14 cellular contexts compared by ENCODE assay signal in the genomic region with DNA sequence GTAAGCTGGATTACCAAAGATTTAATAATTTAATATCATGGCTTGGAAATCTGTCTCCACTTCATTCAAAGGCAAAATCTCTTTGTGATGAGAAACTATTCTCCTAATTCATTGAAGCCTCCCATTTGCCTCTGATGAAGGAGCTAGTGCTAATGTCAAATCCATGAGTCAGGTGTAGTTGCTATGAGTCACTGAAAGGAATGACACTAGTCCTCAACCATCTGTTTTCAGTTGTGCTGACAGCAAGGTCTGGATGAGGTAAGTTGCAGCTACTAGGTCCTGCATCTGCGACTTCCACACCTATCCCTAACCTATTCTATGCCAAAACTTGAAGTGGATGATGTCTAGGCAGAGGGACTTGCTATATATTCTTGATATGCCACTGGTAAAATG.
DNase-seq lines count a peak whose midpoint lies in the region; ATAC-seq, FAIRE-seq and TF ChIP-seq lines count a peak whose summit lies in the region.
"Had no signal": no experiment of that assay in that cellular context is flagged by ENCODE, and none has a peak within 500 bp of the region (broad histone marks: within the 10 kb centered on the region; RNA-seq: fewer than 3 reads in every experiment).

No MANE protein-coding gene starts in this region.

- no peaks in the 10 kb centered on the region for H3K36me3 Mint-ChIP-seq in activated CD4-positive, alpha-beta memory T cell treated with anti-CD3 and anti-CD28 coated beads for 36 hours
- H3K36me3 Mint-ChIP-seq: naive B cell had no signal

- intact Hi-C loops in activated CD4-positive, alpha-beta memory T cell treated with anti-CD3 and anti-CD28 coated beads for 36 hours (cut with micrococcal nuclease): no loop called here
- intact Hi-C loops in esophagus squamous epithelium (cut with DNase I): no loop called here

- TF ChIP-seq CTCF in bronchial epithelial cell (IDR thresholded peaks at IDR 0.05; ENCODE audit: insufficient read depth, low read length, severe bottlenecking): no peak
- TF ChIP-seq CTCF in lung (IDR thresholded peaks at IDR 0.05; ENCODE audit: control extremely low read depth, extremely low read depth): no peak
- TF ChIP-seq CTCF in esophagus squamous epithelium (IDR thresholded peaks at IDR 0.05): no peak

- H3K27me3 Mint-ChIP-seq in activated CD4-positive, alpha-beta memory T cell treated with anti-CD3 and anti-CD28 coated beads for 36 hours: peaks cover 9% of the 10 kb centered on the region

- H3K36me3 ChIP-seq in MG63 (no peaks in the 10 kb centered on the region), bronchial epithelial cell (ENCODE audit: control insufficient read depth, insufficient read depth, low read length) (no peaks in the 10 kb centered on the region), lung (ENCODE audit: control insufficient read depth in 2 of 2, insufficient read depth in 2 of 2, low read length in 2 of 2) (no peaks in the 10 kb centered on the region), esophagus squamous epithelium (no peaks in the 10 kb centered on the region)
- H3K36me3 ChIP-seq: uterus had no signal

- TF ChIP-seq POLR2A in esophagus squamous epithelium (IDR thresholded peaks at IDR 0.05): no peak

- H3K4me3 ChIP-seq in MG63 (no peak overlapping the region), bronchial epithelial cell (ENCODE audit: low read depth, low read length) (no peak overlapping the region), lung (no peak overlapping the region), esophagus squamous epithelium (no peak overlapping the region)
- H3K4me3 ChIP-seq: skin epidermis, uterus had no signal

- H3K4me1 Mint-ChIP-seq in activated CD4-positive, alpha-beta memory T cell treated with anti-CD3 and anti-CD28 coated beads for 36 hours (ENCODE audit: low read depth): no peaks in the 10 kb centered on the region
- H3K4me1 Mint-ChIP-seq: naive B cell had no signal

- peak; percentile 90 for DNase-seq in DMS53 (lab: John Stamatoyannopoulos, UW)
- DNase-seq in MG63: peak; percentile 6
- peak; percentile 98 for DNase-seq in bronchial epithelial cell (ENCODE audit: low read depth)
- no peak for DNase-seq in lung (ENCODE audit: low spot score)
- DNase-seq in GOT3 (lab: John Stamatoyannopoulos, UW): no peak
- no peak for DNase-seq in NCI-H1092 (lab: John Stamatoyannopoulos, UW)
- no peak for DNase-seq in activated CD4-positive, alpha-beta memory T cell treated with anti-CD3 and anti-CD28 coated beads for 36 hours
- no peak for DNase-seq in esophagus squamous epithelium (lab: John Stamatoyannopoulos, UW)
- DNase-seq: effector CD8-positive, alpha-beta T cell; naive B cell; NCI-H1417; T-helper 17 cell; uterus had no signal

- no peak overlapping the region for H3K4me3 Mint-ChIP-seq in activated CD4-positive, alpha-beta memory T cell treated with anti-CD3 and anti-CD28 coated beads for 36 hours
- H3K4me3 Mint-ChIP-seq: naive B cell, T-helper 17 cell had no signal

- peak; percentile 60 for ATAC-seq in lung (ENCODE audit: insufficient read depth, low FRiP score)
- ATAC-seq: T-helper 17 cell had no signal

- H3K9me3 ChIP-seq in MG63 (no peaks in the 10 kb centered on the region), lung (ENCODE audit: control insufficient read depth in 2 of 2, insufficient read depth in 1 of 2, low read length in 1 of 2) (no peaks in the 10 kb centered on the region), esophagus squamous epithelium (no peaks in the 10 kb centered on the region)
- H3K9me3 ChIP-seq: uterus had no signal

- WGBS in lung, 2 donors: 78 to 81% methylated on average over 1 of the region's 1 CpG
- WGBS in esophagus squamous epithelium, 2 donors: 62% methylated on average over 1 of the region's 1 CpG; no CpG with 5 or more reads in 1 of the 2 donors

- POLR2A ChIA-PET in activated CD4-positive, alpha-beta memory T cell treated with anti-CD3 and anti-CD28 coated beads for 36 hours (lab: Charles Lee): no interaction called here

- CTCF ChIA-PET in activated CD4-positive, alpha-beta memory T cell treated with anti-CD3 and anti-CD28 coated beads for 36 hours (lab: Charles Lee): no interaction called here

- H3K27me3 ChIP-seq in MG63: no peaks in the 10 kb centered on the region
- no peaks in the 10 kb centered on the region for H3K27me3 ChIP-seq in bronchial epithelial cell (ENCODE audit: control insufficient read depth, insufficient read depth, low read length)
- no peaks in the 10 kb centered on the region for H3K27me3 ChIP-seq in lung (ENCODE audit: control insufficient read depth, insufficient read depth)
- H3K27me3 ChIP-seq in esophagus squamous epithelium: no peaks in the 10 kb centered on the region

- H3K9me3 Mint-ChIP-seq in activated CD4-positive, alpha-beta memory T cell treated with anti-CD3 and anti-CD28 coated beads for 36 hours: no peaks in the 10 kb centered on the region
- H3K9me3 Mint-ChIP-seq: naive B cell had no signal

- H3K27ac Mint-ChIP-seq in activated CD4-positive, alpha-beta memory T cell treated with anti-CD3 and anti-CD28 coated beads for 36 hours: no peak overlapping the region
- H3K27ac Mint-ChIP-seq: naive B cell, T-helper 17 cell had no signal

- H3K4me1 ChIP-seq in lung (ENCODE audit: control insufficient read depth in 2 of 2, insufficient read depth in 2 of 2, low read length in 2 of 2): no peaks in the 10 kb centered on the region
- H3K4me1 ChIP-seq in esophagus squamous epithelium: no peaks in the 10 kb centered on the region
- H3K4me1 ChIP-seq: uterus had no signal

- no peak overlapping the region for H3K27ac ChIP-seq in lung (ENCODE audit: low read depth in 1 of 2, low read length in 1 of 2)
- H3K27ac ChIP-seq in esophagus squamous epithelium: no peak overlapping the region
- H3K27ac ChIP-seq: skin epidermis, uterus had no signal

- no peak for FAIRE-seq in bronchial epithelial cell (lab: Jason Lieb, UNC)

Comparison
In these comparisons a context has a peak if more than half of its experiments do, and no peak if none do; other contexts are left out.
1. DNase-seq: peak in DMS53 (single experiment), MG63 (single experiment) and bronchial epithelial cell (single experiment); none in lung (single experiment), GOT3 (single experiment), NCI-H1092 (single experiment), activated CD4-positive, alpha-beta memory T cell treated with anti-CD3 and anti-CD28 coated beads for 36 hours (single experiment) and esophagus squamous epithelium (single experiment).